ENCODE assay signal across 1 cellular context in the genomic region with DNA sequence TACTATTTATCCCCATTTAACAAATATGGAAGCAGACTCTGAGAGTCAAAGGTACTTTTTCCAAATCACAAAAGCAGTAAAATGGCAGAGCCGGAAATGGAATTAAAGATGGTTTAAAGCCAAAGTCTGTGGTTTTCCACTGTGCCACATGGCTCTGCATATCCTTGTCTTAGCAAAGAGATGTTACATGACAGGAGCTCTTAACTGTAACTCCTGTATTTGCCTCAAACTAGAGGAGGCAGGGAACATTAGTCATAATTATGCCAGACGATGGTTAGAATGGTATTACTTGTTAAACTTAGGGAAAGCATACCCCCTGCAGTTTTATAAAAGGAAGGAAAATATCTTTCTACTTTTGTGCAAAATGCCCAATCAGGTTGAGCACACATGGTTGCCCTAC.
TF ChIP-seq lines count a peak whose summit lies in the region.

No MANE protein-coding gene starts in this region.

TF ChIP-seq in SK-N-SH, 30 proteins besides CTCF, POLR2A, EP300 and RAD21 (continued from another document):
- TF ChIP-seq, protein P1, sequence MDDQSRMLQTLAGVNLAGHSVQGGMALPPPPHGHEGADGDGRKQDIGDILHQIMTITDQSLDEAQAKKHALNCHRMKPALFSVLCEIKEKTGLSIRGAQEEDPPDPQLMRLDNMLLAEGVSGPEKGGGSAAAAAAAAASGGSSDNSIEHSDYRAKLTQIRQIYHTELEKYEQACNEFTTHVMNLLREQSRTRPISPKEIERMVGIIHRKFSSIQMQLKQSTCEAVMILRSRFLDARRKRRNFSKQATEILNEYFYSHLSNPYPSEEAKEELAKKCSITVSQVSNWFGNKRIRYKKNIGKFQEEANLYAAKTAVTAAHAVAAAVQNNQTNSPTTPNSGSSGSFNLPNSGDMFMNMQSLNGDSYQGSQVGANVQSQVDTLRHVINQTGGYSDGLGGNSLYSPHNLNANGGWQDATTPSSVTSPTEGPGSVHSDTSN (IDR thresholded peaks at IDR 0.05), result peak; percentile 93
- TF ChIP-seq GATA2 (CRISPR knock-in tag; IDR thresholded peaks at IDR 0.05) (no peak), RCOR1 (IDR thresholded peaks at IDR 0.05; ENCODE audit: low read length) (no peak; the same call in 1 of the 2 replicates)
